ENCODE assay signal across 15 cellular contexts in genomic region chr7:105978035-105978434, GRCh38.
"Had no signal": no experiment of that assay in that cellular context is flagged by ENCODE, and none has a peak within 500 bp of the region (broad histone marks: within the 10 kb centered on the region; RNA-seq: fewer than 3 reads in every experiment).

No MANE protein-coding gene starts in this region.

- H3K9me3 Mint-ChIP-seq: activated naive CD8-positive, alpha-beta T cell treated with anti-CD3 and anti-CD28 coated beads, Interleukin-2, amount 10 ng/mL, durations not matched to agents 7 days and 5 days; T-helper 2 cell treated with Interferon-gamma antibody and Interleukin-4, amounts not matched to agents 5 μg/mL and 100 μg/mL, for 36 hours had no signal

- H3K36me3 Mint-ChIP-seq: activated naive CD8-positive, alpha-beta T cell treated with anti-CD3 and anti-CD28 coated beads, Interleukin-2, amount 10 ng/mL, durations not matched to agents 7 days and 5 days had no signal

- H3K27ac Mint-ChIP-seq: activated naive CD8-positive, alpha-beta T cell treated with anti-CD3 and anti-CD28 coated beads, Interleukin-2, amount 10 ng/mL, durations not matched to agents 7 days and 5 days; T-helper 2 cell treated with Interferon-gamma antibody and Interleukin-4, amounts not matched to agents 5 μg/mL and 100 μg/mL, for 36 hours had no signal

- H3K27ac ChIP-seq: breast epithelium, foreskin keratinocyte, ovary, stomach, vagina had no signal

- H3K4me3 Mint-ChIP-seq: activated naive CD8-positive, alpha-beta T cell treated with anti-CD3 and anti-CD28 coated beads, Interleukin-2, amount 10 ng/mL, durations not matched to agents 7 days and 5 days; neural crest cell; T-helper 2 cell treated with Interferon-gamma antibody and Interleukin-4, amounts not matched to agents 5 μg/mL and 100 μg/mL, for 36 hours had no signal

- DNase-seq: activated CD4-positive, alpha-beta T cell treated with anti-CD3 and anti-CD28 coated beads, Interleukin-2, amount 50 U/mL, for 48 hours; activated CD4-positive, CD25-positive, alpha-beta regulatory T cell treated with anti-CD3 and anti-CD28 coated beads, Interleukin-2, amount 50 U/mL, for 72 hours; activated gamma-delta T cell treated with Interleukin-2 at 50 U/mL for 16 hours; activated naive CD8-positive, alpha-beta T cell treated with anti-CD3 and anti-CD28 coated beads, Interleukin-2, amount 10 ng/mL, durations not matched to agents 7 days and 5 days; activated T-cell treated with anti-CD3 and anti-CD28 coated beads, Interleukin-2, amount 50 U/mL, for 48 hours; aorta; foreskin keratinocyte; ovary; stimulated activated CD4-positive, alpha-beta T cell treated with anti-CD3 and anti-CD28 coated beads, Interleukin-4, amount 100 ng/mL, for 4 hours; stomach had no signal

- H3K27me3 ChIP-seq: breast epithelium, ovary, stomach, vagina had no signal

- H3K4me3 ChIP-seq: breast epithelium, ovary, stomach, vagina had no signal

- H3K4me1 Mint-ChIP-seq: activated naive CD8-positive, alpha-beta T cell treated with anti-CD3 and anti-CD28 coated beads, Interleukin-2, amount 10 ng/mL, durations not matched to agents 7 days and 5 days; neural crest cell had no signal

- H3K36me3 ChIP-seq: breast epithelium, ovary, stomach, vagina had no signal

- H3K4me1 ChIP-seq: breast epithelium, foreskin keratinocyte, vagina had no signal

- H3K9me3 ChIP-seq: breast epithelium, ovary, stomach, vagina had no signal

- ATAC-seq: foreskin keratinocyte, left lobe of liver had no signal
